Comparison of ENCODE assay signal across 19 cellular contexts in the genomic region with DNA sequence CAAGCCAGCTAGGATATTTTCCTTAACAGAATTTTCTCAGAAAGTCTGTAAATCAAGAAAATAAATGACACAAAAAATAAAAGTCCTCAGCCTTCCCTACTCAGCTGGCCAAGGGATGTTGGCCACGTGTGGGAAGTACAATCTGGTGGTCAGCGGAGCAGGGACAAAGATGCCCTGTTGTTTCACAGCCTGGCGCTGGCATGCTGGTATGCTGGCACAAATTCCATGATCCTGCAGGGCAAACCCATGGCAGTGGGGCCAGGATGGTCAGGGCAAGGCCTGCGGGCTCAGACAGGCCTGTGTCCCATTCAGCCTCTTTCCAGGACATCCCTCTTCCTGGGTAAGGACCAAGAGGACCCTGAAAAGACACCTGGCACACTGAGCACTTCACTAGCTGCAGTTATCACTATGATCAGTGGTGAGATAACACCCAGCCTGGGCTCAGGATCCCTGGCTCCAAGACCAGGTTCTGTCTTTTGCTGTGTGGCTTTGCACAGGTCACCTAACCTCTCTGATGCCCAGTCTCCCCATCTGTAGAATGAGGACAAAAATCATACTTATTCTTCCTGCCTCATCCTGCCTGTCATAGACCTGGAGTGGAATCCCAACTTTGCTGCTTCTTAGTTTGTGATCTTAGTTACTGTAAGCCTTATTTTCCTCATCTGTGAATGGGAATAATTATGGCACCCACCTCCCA. TPM values are rescaled to one million over a fixed set of nuclear protein-coding genes. Genes with fewer than 3 reads are reported as not detected.
DNase-seq lines count a peak whose midpoint lies in the region; ATAC-seq, FAIRE-seq and TF ChIP-seq lines count a peak whose summit lies in the region.
"Had no signal": no experiment of that assay in that cellular context is flagged by ENCODE, and none has a peak within 500 bp of the region (broad histone marks: within the 10 kb centered on the region; RNA-seq: fewer than 3 reads in every experiment).

No MANE protein-coding gene starts in this region.

- H3K27me3 ChIP-seq in adrenal gland (no peaks in the 10 kb centered on the region), thyroid gland (no peaks in the 10 kb centered on the region)
- H3K27me3 ChIP-seq: brain microvascular endothelial cell, right atrium auricular region had no signal

- TF ChIP-seq POLR2A in adrenal gland (IDR thresholded peaks at IDR 0.05) (no peak), thyroid gland (IDR thresholded peaks at IDR 0.05) (no peak)

- FAIRE-seq in D721Med (lab: Jason Lieb, UNC) = no peak
- FAIRE-seq: GM12878 had no signal

- H3K27ac ChIP-seq in adrenal gland (peak overlapping the region in 3 of 5 donors; percentile 17 to 41 (median 21)), thyroid gland (peak overlapping the region; percentile 80 to 87 (median 86))
- H3K27ac ChIP-seq: brain microvascular endothelial cell, right atrium auricular region had no signal

- TF ChIP-seq CTCF in adrenal gland (IDR thresholded peaks at IDR 0.05) (no peak), thyroid gland (IDR thresholded peaks at IDR 0.05) (no peak), D721Med (IDR thresholded peaks at IDR 0.05; ENCODE audit: insufficient read depth, missing control alignments) (no peak)

- WGBS in adrenal gland, 4 donors = 64 to 82% (median 78%) methylated on average over 4 of the region's 4 CpGs
- WGBS in thyroid gland, 2 donors = 37 to 45% methylated on average over 4 of the region's 4 CpGs

- H3K36me3 ChIP-seq in adrenal gland (replicated peaks in 1 of 2) (no peaks in the 10 kb centered on the region), thyroid gland (no peaks in the 10 kb centered on the region)
- H3K36me3 ChIP-seq: brain microvascular endothelial cell, right atrium auricular region had no signal

- H3K4me3 ChIP-seq in adrenal gland = no peak overlapping the region
- H3K4me3 ChIP-seq in thyroid gland (replicated peaks in 1 of 3) = no peak overlapping the region
- H3K4me3 ChIP-seq: coronary artery, GM12878, right atrium auricular region had no signal

- DNase-seq in adrenal gland (no peak), foreskin melanocyte (peak; percentile 80), middle frontal gyrus (ENCODE audit: extremely low spot score, low spot score) (peak; percentile 69), thyroid gland (peak; percentile 84 to 90), LoVo (ENCODE audit: low spot score) (no peak), D721Med (ENCODE audit: insufficient read length, low spot score) (no peak)
- DNase-seq: activated gamma-delta T cell; H7; left cardiac atrium; NCI-H510A treated with DMSO at 0.1 percent for 48 hours; stimulated activated naive CD4-positive, alpha-beta T cell treated with Interleukin-2 at 50 U/mL for 16 hours; T-helper 17 cell; trophoblast cell had no signal

- no peak for ATAC-seq in GM19463 (IDR thresholded peaks at IDR 0.05; ENCODE audit: unreplicated experiment)
- ATAC-seq in GM19351 (IDR thresholded peaks at IDR 0.05; ENCODE audit: unreplicated experiment) = no peak
- ATAC-seq: GM12878, T-helper 17 cell had no signal

- H3K4me1 ChIP-seq in adrenal gland (replicated peaks in 1 of 2) = peaks cover 22 to 32% of the 10 kb centered on the region in 2 donors
- H3K4me1 ChIP-seq in thyroid gland = peaks cover 10 to 45% of the 10 kb centered on the region in 2 donors

- intact Hi-C loops in adrenal gland (cut with DNase I) = no loop called here
- intact Hi-C loops in thyroid gland (cut with DNase I) = no loop called here

- H3K9me3 ChIP-seq in adrenal gland (replicated peaks in 1 of 3) = no peaks in the 10 kb centered on the region
- no peaks in the 10 kb centered on the region for H3K9me3 ChIP-seq in thyroid gland
- H3K9me3 ChIP-seq: right atrium auricular region had no signal

RNA-seq across cellular contexts. Expression of a gene that starts 10.8 kb away (rescaled TPM):
- total RNA-seq in adrenal gland (10 to 100 TPM; 28.9 to 61.3 (median 49.6) TPM), thyroid gland (10 to 100 TPM; 22.6 to 37.3 (median 34.6) TPM)
- 10 to 100 TPM; 20.1 to 35.7 (median 21.8) TPM for polyA plus RNA-seq in adrenal gland

Comparison
In these comparisons a context has a peak if more than half of its experiments do, and no peak if none do; other contexts are left out.
1. DNase-seq: peak in foreskin melanocyte (single experiment), middle frontal gyrus (single experiment) and thyroid gland (2 of 2); none in adrenal gland (0 of 7), LoVo (single experiment) and D721Med (single experiment).